ENCODE assay signal across 2 cellular contexts in the genomic region with DNA sequence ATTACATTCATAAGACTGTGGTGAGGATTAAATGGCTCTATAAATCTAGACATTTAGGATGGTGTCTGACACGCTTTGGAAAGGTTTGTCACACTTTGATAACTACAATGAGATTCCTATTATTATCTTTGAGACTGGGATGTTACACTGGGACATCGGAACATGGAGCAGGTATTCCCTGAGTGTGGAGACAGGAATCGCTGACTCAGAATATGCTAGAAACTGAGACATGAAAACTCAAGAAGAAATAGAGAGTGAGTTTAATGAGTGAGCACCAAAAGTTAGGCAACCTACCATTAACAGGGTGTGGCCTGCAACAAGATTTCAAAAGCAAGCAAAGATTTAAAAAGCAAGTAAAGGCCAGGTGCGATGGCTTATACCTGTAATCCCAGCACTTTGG.
A peak's percentile ranks its signal among the peaks of the same experiment; 100 is the strongest.
TF ChIP-seq lines count a peak whose summit lies in the region.

No MANE protein-coding gene starts in this region.

TF ChIP-seq in HepG2, 621 proteins besides CTCF, POLR2A, EP300 and RAD21 (continued from another document):
- TF ChIP-seq SOX13 (IDR thresholded peaks at IDR 0.05): no peak
- no peak for TF ChIP-seq SOX13 (CRISPR knock-in tag; conservative IDR thresholded peaks at IDR 0.05 in 1 of 2, IDR thresholded peaks at IDR 0.05 in 1 of 2)

TF ChIP-seq in K562, 482 proteins besides CTCF, POLR2A, EP300 and RAD21 (continued from another document):
- TF ChIP-seq, protein P1, sequence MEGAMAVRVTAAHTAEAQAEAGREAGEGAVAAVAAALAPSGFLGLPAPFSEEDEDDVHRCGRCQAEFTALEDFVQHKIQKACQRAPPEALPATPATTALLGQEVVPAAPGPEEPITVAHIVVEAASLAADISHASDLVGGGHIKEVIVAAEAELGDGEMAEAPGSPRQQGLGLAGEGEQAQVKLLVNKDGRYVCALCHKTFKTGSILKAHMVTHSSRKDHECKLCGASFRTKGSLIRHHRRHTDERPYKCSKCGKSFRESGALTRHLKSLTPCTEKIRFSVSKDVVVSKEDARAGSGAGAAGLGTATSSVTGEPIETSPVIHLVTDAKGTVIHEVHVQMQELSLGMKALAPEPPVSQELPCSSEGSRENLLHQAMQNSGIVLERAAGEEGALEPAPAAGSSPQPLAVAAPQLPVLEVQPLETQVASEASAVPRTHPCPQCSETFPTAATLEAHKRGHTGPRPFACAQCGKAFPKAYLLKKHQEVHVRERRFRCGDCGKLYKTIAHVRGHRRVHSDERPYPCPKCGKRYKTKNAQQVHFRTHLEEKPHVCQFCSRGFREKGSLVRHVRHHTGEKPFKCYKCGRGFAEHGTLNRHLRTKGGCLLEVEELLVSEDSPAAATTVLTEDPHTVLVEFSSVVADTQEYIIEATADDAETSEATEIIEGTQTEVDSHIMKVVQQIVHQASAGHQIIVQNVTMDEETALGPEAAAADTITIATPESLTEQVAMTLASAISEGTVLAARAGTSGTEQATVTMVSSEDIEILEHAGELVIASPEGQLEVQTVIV (CRISPR knock-in tag; IDR thresholded peaks at IDR 0.05; ENCODE audit: borderline replicate concordance): no peak
- peak; percentile 55; the same call in 1 of the 2 replicates for TF ChIP-seq ZNF316 (IDR thresholded peaks at IDR 0.05)
TF ChIP-seq in K562: peak in this region for 3.
